In the genomic region with DNA sequence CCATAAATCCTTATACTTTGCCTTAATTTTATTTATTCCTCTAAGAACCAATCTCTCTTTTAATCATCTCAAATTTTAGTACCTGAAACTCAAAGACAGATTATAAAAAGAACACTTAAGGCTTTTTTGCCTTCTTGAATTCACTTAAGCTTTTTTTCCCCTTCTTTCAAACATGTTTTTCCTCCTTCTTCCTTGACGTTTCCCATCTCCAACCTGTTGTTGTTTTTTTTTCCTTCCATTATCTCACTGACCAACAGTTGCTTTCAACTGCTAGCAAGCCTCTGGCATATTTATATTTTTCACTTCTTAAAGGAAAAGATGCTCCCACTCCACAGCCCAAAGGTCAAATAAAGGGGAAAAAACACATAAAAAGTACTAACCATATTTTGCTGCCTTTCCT, we compare ENCODE assay signal across 1 cellular context.
TF ChIP-seq lines count a peak whose summit lies in the region.

No MANE protein-coding gene starts in this region.

TF ChIP-seq in GM23338, 12 proteins besides CTCF, POLR2A, EP300 and RAD21:
- TF ChIP-seq ZNF462 (CRISPR knock-in tag; IDR thresholded peaks at IDR 0.05) (no peak), EZH2phosphoT487 (IDR thresholded peaks at IDR 0.05; ENCODE audit: unreplicated experiment) (no peak), ZNF331 (CRISPR knock-in tag; IDR thresholded peaks at IDR 0.05; ENCODE audit: low read depth) (no peak), CREB1 (CRISPR knock-in tag; IDR thresholded peaks at IDR 0.05; ENCODE audit: low read depth) (no peak), EZH2 (IDR thresholded peaks at IDR 0.05; ENCODE audit: low read depth, unreplicated experiment) (no peak), POLR2AphosphoS5 (IDR thresholded peaks at IDR 0.05; ENCODE audit: low read depth) (no peak), JUNB (IDR thresholded peaks at IDR 0.05; ENCODE audit: unreplicated experiment) (no peak), STAT1 (IDR thresholded peaks at IDR 0.05; ENCODE audit: unreplicated experiment) (no peak), NANOG (IDR thresholded peaks at IDR 0.05; ENCODE audit: borderline replicate concordance) (no peak), ZNF114 (CRISPR knock-in tag; IDR thresholded peaks at IDR 0.05) (no peak), REST (IDR thresholded peaks at IDR 0.05; ENCODE audit: unreplicated experiment) (no peak)
- TF ChIP-seq, protein P1, sequence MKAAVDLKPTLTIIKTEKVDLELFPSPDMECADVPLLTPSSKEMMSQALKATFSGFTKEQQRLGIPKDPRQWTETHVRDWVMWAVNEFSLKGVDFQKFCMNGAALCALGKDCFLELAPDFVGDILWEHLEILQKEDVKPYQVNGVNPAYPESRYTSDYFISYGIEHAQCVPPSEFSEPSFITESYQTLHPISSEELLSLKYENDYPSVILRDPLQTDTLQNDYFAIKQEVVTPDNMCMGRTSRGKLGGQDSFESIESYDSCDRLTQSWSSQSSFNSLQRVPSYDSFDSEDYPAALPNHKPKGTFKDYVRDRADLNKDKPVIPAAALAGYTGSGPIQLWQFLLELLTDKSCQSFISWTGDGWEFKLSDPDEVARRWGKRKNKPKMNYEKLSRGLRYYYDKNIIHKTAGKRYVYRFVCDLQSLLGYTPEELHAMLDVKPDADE (IDR thresholded peaks at IDR 0.05), result no peak
